Comparison of ENCODE assay signal across 2 cellular contexts in the genomic region with DNA sequence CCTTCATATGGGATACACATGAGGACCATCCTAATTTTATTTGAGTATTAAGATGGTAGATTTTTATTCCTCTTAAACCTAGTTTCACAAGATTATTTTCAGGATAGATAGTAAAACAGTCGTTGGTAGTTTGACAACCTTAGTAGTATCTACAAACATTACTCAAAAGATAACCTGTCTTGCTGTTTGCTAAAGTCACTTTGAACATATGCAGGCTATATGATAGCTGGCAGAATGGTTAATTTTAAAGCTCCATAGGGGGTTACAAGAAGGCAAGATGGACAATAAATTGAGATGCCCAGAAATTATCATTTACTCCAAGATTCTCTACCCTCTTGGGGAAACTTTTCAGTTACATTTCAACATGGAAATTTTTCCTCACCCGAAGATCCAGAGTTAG.
TF ChIP-seq lines count a peak whose summit lies in the region.

No MANE protein-coding gene starts in this region.

TF ChIP-seq in GM12878, 131 proteins besides CTCF, POLR2A, EP300 and RAD21:
- TF ChIP-seq LARP7 (IDR thresholded peaks at IDR 0.05) (no peak), IKZF2 (IDR thresholded peaks at IDR 0.05) (no peak), KLF5 (IDR thresholded peaks at IDR 0.05; ENCODE audit: partially characterized antibody) (no peak), RFX5 (IDR thresholded peaks at IDR 0.05; ENCODE audit: low read depth, low read length) (no peak), NR2C2 (IDR thresholded peaks at IDR 0.05; ENCODE audit: borderline replicate concordance, control insufficient read depth, insufficient read length, low read depth) (no peak), SIN3A (IDR thresholded peaks at IDR 0.05; ENCODE audit: low read depth, low read length) (no peak), CBX5 (IDR thresholded peaks at IDR 0.05; ENCODE audit: low read depth) (no peak), KDM1A (IDR thresholded peaks at IDR 0.05; ENCODE audit: borderline replicate concordance) (no peak), ZNF217 (IDR thresholded peaks at IDR 0.05) (no peak), MTA2 (IDR thresholded peaks at IDR 0.05; ENCODE audit: low read depth) (no peak), EZH2 (IDR thresholded peaks at IDR 0.05; ENCODE audit: borderline replicate concordance, control insufficient read depth, low read depth, low read length) (no peak), CBFB (IDR thresholded peaks at IDR 0.05; ENCODE audit: low read depth) (no peak), PAX5 (IDR thresholded peaks at IDR 0.05; ENCODE audit: borderline replicate concordance, low read depth, low read length) (no peak)
- TF ChIP-seq, protein P1, sequence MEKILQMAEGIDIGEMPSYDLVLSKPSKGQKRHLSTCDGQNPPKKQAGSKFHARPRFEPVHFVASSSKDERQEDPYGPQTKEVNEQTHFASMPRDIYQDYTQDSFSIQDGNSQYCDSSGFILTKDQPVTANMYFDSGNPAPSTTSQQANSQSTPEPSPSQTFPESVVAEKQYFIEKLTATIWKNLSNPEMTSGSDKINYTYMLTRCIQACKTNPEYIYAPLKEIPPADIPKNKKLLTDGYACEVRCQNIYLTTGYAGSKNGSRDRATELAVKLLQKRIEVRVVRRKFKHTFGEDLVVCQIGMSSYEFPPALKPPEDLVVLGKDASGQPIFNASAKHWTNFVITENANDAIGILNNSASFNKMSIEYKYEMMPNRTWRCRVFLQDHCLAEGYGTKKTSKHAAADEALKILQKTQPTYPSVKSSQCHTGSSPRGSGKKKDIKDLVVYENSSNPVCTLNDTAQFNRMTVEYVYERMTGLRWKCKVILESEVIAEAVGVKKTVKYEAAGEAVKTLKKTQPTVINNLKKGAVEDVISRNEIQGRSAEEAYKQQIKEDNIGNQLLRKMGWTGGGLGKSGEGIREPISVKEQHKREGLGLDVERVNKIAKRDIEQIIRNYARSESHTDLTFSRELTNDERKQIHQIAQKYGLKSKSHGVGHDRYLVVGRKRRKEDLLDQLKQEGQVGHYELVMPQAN (conservative IDR thresholded peaks at IDR 0.05), result no peak
- TF ChIP-seq, protein P2, sequence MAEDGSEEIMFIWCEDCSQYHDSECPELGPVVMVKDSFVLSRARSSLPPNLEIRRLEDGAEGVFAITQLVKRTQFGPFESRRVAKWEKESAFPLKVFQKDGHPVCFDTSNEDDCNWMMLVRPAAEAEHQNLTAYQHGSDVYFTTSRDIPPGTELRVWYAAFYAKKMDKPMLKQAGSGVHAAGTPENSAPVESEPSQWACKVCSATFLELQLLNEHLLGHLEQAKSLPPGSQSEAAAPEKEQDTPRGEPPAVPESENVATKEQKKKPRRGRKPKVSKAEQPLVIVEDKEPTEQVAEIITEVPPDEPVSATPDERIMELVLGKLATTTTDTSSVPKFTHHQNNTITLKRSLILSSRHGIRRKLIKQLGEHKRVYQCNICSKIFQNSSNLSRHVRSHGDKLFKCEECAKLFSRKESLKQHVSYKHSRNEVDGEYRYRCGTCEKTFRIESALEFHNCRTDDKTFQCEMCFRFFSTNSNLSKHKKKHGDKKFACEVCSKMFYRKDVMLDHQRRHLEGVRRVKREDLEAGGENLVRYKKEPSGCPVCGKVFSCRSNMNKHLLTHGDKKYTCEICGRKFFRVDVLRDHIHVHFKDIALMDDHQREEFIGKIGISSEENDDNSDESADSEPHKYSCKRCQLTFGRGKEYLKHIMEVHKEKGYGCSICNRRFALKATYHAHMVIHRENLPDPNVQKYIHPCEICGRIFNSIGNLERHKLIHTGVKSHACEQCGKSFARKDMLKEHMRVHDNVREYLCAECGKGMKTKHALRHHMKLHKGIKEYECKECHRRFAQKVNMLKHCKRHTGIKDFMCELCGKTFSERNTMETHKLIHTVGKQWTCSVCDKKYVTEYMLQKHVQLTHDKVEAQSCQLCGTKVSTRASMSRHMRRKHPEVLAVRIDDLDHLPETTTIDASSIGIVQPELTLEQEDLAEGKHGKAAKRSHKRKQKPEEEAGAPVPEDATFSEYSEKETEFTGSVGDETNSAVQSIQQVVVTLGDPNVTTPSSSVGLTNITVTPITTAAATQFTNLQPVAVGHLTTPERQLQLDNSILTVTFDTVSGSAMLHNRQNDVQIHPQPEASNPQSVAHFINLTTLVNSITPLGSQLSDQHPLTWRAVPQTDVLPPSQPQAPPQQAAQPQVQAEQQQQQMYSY (CRISPR knock-in tag; IDR thresholded peaks at IDR 0.05), result no peak

TF ChIP-seq in K562, 482 proteins besides CTCF, POLR2A, EP300 and RAD21:
- TF ChIP-seq RNF2 (IDR thresholded peaks at IDR 0.05) (no peak), SIX5 (IDR thresholded peaks at IDR 0.05; ENCODE audit: borderline replicate concordance in 1 of 2, insufficient read depth in 1 of 2, low read depth in 1 of 2, low read length in 2 of 2) (no peak), ZNF384 (IDR thresholded peaks at IDR 0.05; ENCODE audit: low read depth, low read length) (no peak), GATAD2A (IDR thresholded peaks at IDR 0.05) (no peak), ZNF445 (CRISPR knock-in tag; IDR thresholded peaks at IDR 0.05; ENCODE audit: low read depth) (no peak), ARID1B (IDR thresholded peaks at IDR 0.05) (no peak), ETV6 (IDR thresholded peaks at IDR 0.05; ENCODE audit: borderline replicate concordance in 1 of 2, low read depth in 2 of 2, low read length in 1 of 2) (no peak), ETV6 (CRISPR knock-in tag; IDR thresholded peaks at IDR 0.05; ENCODE audit: borderline replicate concordance) (no peak), CBFA2T2 (conservative IDR thresholded peaks at IDR 0.05) (peak; percentile 21; the same call in 1 of the 2 replicates), BRD9 (IDR thresholded peaks at IDR 0.05; ENCODE audit: low read depth, partially characterized antibody) (peak; percentile 37), FUS (optimal IDR thresholded peaks at IDR 0.05; ENCODE audit: low read depth, low read length) (no peak), CBFA2T3 (IDR thresholded peaks at IDR 0.05) (peak; percentile 31; the same call in 1 of the 2 replicates)
- TF ChIP-seq, protein P3, sequence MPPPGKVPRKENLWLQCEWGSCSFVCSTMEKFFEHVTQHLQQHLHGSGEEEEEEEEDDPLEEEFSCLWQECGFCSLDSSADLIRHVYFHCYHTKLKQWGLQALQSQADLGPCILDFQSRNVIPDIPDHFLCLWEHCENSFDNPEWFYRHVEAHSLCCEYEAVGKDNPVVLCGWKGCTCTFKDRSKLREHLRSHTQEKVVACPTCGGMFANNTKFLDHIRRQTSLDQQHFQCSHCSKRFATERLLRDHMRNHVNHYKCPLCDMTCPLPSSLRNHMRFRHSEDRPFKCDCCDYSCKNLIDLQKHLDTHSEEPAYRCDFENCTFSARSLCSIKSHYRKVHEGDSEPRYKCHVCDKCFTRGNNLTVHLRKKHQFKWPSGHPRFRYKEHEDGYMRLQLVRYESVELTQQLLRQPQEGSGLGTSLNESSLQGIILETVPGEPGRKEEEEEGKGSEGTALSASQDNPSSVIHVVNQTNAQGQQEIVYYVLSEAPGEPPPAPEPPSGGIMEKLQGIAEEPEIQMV (tag; conservative IDR thresholded peaks at IDR 0.05; ENCODE audit: low read depth), result no peak
TF ChIP-seq in K562: peak in this region for 3.
